In the genomic region with DNA sequence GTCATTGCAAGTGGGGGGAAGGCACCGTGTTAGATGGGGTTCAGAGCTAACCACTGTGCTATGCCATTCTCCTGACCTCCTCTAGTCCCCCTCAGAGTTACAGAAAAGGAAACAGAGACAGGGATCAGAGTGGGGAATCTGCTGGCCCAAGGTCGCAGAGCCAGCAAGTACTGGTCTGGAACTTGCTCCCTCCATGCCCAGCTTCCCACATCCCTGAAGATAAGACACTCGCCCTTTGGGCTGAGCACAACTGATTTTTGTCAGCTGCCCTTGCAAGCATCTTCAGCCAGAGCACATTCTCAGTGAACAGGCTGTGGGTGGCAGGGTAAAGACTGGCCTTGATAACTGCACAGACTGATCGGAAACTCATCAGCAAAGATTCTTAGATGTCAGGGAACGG, we compare ENCODE assay signal across 21 cellular contexts. TPM values are rescaled to one million over a fixed set of nuclear protein-coding genes. Genes with fewer than 3 reads are reported as not detected.
DNase-seq lines count a peak whose midpoint lies in the region; ATAC-seq and TF ChIP-seq lines count a peak whose summit lies in the region.
"Had no signal": no experiment of that assay in that cellular context is flagged by ENCODE, and none has a peak within 500 bp of the region (broad histone marks: within the 10 kb centered on the region; RNA-seq: fewer than 3 reads in every experiment).

No MANE protein-coding gene starts in this region.

- no peak overlapping the region for H3K4me2 ChIP-seq in smooth muscle cell

- no peaks in the 10 kb centered on the region for H3K9me3 Mint-ChIP-seq in T-helper 2 cell treated with Interferon-gamma antibody and Interleukin-4, amounts not matched to agents 5 μg/mL and 100 μg/mL, for 36 hours
- H3K9me3 Mint-ChIP-seq in T-cell (no peaks in the 10 kb centered on the region), memory B cell (no peaks in the 10 kb centered on the region)

- no peaks in the 10 kb centered on the region for H3K9me3 ChIP-seq in smooth muscle cell (replicated peaks; ENCODE audit: low read depth)
- H3K9me3 ChIP-seq: BLaER1 treated with 17β-estradiol and CSF1 and Interleukin-3, amounts not matched to agents 10 nM and 100 nM; tibial nerve had no signal

- DNase-seq in T-helper 2 cell treated with Interferon-gamma antibody and Interleukin-4, amounts not matched to agents 5 μg/mL and 100 μg/mL, for 36 hours (ENCODE audit: low spot score), result no peak
- no peak for DNase-seq in T-helper 2 cell
- DNase-seq in T-cell, result no peak
- no peak for DNase-seq in memory B cell (ENCODE audit: low spot score in 2 of 2)
- DNase-seq in smooth muscle cell (lab: John Stamatoyannopoulos, UW; ENCODE audit: unreplicated experiment), result no peak
- DNase-seq: activated effector memory CD4-positive, alpha-beta T cell treated with Interleukin-2 at 50 U/mL for 16 hours; amniotic stem cell; DMS79 treated with DMSO at 0.1 percent for 48 hours; effector CD4-positive, alpha-beta T cell; hippocampal formation; kidney; mesendoderm; NCI-H1694; NCI-H345; occipital lobe had no signal

- ATAC-seq in T-cell (replicated peaks in 1 of 4) (no peak), memory B cell (ENCODE audit: low read depth) (no peak), SK-N-SH treated with all-trans-retinoic acid at 6 μM for 48 hours (no peak), HG03045 (IDR thresholded peaks at IDR 0.05; ENCODE audit: unreplicated experiment) (no peak), HG03520 (IDR thresholded peaks at IDR 0.05; ENCODE audit: unreplicated experiment) (no peak)
- ATAC-seq: Right ventricle myocardium inferior had no signal

- peaks cover 42% of the 10 kb centered on the region for H3K27me3 Mint-ChIP-seq in T-helper 2 cell treated with Interferon-gamma antibody and Interleukin-4, amounts not matched to agents 5 μg/mL and 100 μg/mL, for 36 hours (ENCODE audit: low read depth)
- H3K27me3 Mint-ChIP-seq in T-cell (peaks cover 0 to 7% of the 10 kb centered on the region in 2 donors), memory B cell (peaks cover 4% of the 10 kb centered on the region)

- no peak overlapping the region for H3K27ac Mint-ChIP-seq in T-helper 2 cell treated with Interferon-gamma antibody and Interleukin-4, amounts not matched to agents 5 μg/mL and 100 μg/mL, for 36 hours
- no peak overlapping the region for H3K27ac Mint-ChIP-seq in T-cell
- no peak overlapping the region for H3K27ac Mint-ChIP-seq in memory B cell

- TF ChIP-seq CTCF in smooth muscle cell (IDR thresholded peaks at IDR 0.05; ENCODE audit: borderline replicate concordance, insufficient read depth, poor library complexity, severe bottlenecking), result no peak

- peaks cover 19% of the 10 kb centered on the region for H4K20me1 ChIP-seq in smooth muscle cell (ENCODE audit: low read depth)
- H4K20me1 ChIP-seq: BLaER1 treated with 17β-estradiol and CSF1 and Interleukin-3, amounts not matched to agents 10 nM and 100 nM had no signal

- no peaks in the 10 kb centered on the region for H3K36me3 ChIP-seq in smooth muscle cell (ENCODE audit: low read depth)
- H3K36me3 ChIP-seq: BLaER1 treated with 17β-estradiol and CSF1 and Interleukin-3, amounts not matched to agents 10 nM and 100 nM; tibial nerve had no signal

- POLR2A ChIA-PET in T-cell (lab: Charles Lee), result no interaction called here

- H3K4me1 Mint-ChIP-seq in T-helper 2 cell treated with Interferon-gamma antibody and Interleukin-4, amounts not matched to agents 5 μg/mL and 100 μg/mL, for 36 hours (ENCODE audit: low read depth), result peaks cover 7% of the 10 kb centered on the region
- H3K4me1 Mint-ChIP-seq in T-cell (peaks cover 9 to 14% (median 13%) of the 10 kb centered on the region in 3 donors), memory B cell (peaks cover 4% of the 10 kb centered on the region)

- H3K4me3 ChIP-seq in smooth muscle cell, result no peak overlapping the region

- H3K27ac ChIP-seq in smooth muscle cell (ENCODE audit: low read depth), result peak overlapping the region; percentile 42

- H3F3A ChIP-seq in smooth muscle cell (ENCODE audit: low read depth), result peaks cover 22% of the 10 kb centered on the region

- peak overlapping the region; percentile 78 for H3K4me3 Mint-ChIP-seq in T-helper 2 cell treated with Interferon-gamma antibody and Interleukin-4, amounts not matched to agents 5 μg/mL and 100 μg/mL, for 36 hours
- H3K4me3 Mint-ChIP-seq in T-cell (peak overlapping the region; percentile 79 to 98 (median 87)), memory B cell (peak overlapping the region; percentile 9)

- H3K4me1 ChIP-seq in smooth muscle cell (ENCODE audit: low read depth), result peaks cover 17% of the 10 kb centered on the region

- H2AFZ ChIP-seq in smooth muscle cell (ENCODE audit: low read depth), result peak overlapping the region; percentile 55

- no peaks in the 10 kb centered on the region for H3K27me3 ChIP-seq in smooth muscle cell (ENCODE audit: low read depth)
- H3K27me3 ChIP-seq: tibial nerve had no signal

- H3K36me3 Mint-ChIP-seq in T-helper 2 cell treated with Interferon-gamma antibody and Interleukin-4, amounts not matched to agents 5 μg/mL and 100 μg/mL, for 36 hours (ENCODE audit: low read depth), result no peaks in the 10 kb centered on the region
- no peaks in the 10 kb centered on the region for H3K36me3 Mint-ChIP-seq in T-cell
- no peaks in the 10 kb centered on the region for H3K36me3 Mint-ChIP-seq in memory B cell

- H3K9ac ChIP-seq in smooth muscle cell (ENCODE audit: low read depth), result no peak overlapping the region

- CTCF ChIA-PET in T-cell (lab: Charles Lee), result interaction anchor here in 1 of 2 donors (0.7 kb wide), 1 partner anchor 131 kb away, joined by 4 read pairs; the partner anchor contains the start of gene TCTN3

- WGBS in smooth muscle cell (ENCODE audit: low lambda C conversion rate), result 24% methylated on average over 5 of the region's 5 CpGs

- H3K79me2 ChIP-seq in smooth muscle cell (ENCODE audit: low read depth), result peaks cover 21% of the 10 kb centered on the region

TF ChIP-seq in SK-N-SH treated with all-trans-retinoic acid at 6 μM for 48 hours, 23 proteins besides CTCF, POLR2A, EP300 and RAD21:
- TF ChIP-seq ZFP3 (CRISPR knock-in tag; IDR thresholded peaks at IDR 0.05), result no peak
- TF ChIP-seq TCF4 (CRISPR knock-in tag; IDR thresholded peaks at IDR 0.05; ENCODE audit: borderline replicate concordance), result no peak
- TF ChIP-seq ZNF565 (CRISPR knock-in tag; conservative IDR thresholded peaks at IDR 0.05; ENCODE audit: low read depth), result no peak
- TF ChIP-seq CSDC2 (CRISPR knock-in tag; IDR thresholded peaks at IDR 0.05), result no peak
- TF ChIP-seq OSR1 (CRISPR knock-in tag; IDR thresholded peaks at IDR 0.05), result no peak
- TF ChIP-seq, protein P1, sequence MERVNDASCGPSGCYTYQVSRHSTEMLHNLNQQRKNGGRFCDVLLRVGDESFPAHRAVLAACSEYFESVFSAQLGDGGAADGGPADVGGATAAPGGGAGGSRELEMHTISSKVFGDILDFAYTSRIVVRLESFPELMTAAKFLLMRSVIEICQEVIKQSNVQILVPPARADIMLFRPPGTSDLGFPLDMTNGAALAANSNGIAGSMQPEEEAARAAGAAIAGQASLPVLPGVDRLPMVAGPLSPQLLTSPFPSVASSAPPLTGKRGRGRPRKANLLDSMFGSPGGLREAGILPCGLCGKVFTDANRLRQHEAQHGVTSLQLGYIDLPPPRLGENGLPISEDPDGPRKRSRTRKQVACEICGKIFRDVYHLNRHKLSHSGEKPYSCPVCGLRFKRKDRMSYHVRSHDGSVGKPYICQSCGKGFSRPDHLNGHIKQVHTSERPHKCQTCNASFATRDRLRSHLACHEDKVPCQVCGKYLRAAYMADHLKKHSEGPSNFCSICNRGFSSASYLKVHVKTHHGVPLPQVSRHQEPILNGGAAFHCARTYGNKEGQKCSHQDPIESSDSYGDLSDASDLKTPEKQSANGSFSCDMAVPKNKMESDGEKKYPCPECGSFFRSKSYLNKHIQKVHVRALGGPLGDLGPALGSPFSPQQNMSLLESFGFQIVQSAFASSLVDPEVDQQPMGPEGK (CRISPR knock-in tag; IDR thresholded peaks at IDR 0.05; ENCODE audit: borderline replicate concordance), result no peak
- TF ChIP-seq CSRNP3 (CRISPR knock-in tag; IDR thresholded peaks at IDR 0.05), result no peak
- TF ChIP-seq GLIS3 (CRISPR knock-in tag; IDR thresholded peaks at IDR 0.05), result no peak
- TF ChIP-seq, protein P2, sequence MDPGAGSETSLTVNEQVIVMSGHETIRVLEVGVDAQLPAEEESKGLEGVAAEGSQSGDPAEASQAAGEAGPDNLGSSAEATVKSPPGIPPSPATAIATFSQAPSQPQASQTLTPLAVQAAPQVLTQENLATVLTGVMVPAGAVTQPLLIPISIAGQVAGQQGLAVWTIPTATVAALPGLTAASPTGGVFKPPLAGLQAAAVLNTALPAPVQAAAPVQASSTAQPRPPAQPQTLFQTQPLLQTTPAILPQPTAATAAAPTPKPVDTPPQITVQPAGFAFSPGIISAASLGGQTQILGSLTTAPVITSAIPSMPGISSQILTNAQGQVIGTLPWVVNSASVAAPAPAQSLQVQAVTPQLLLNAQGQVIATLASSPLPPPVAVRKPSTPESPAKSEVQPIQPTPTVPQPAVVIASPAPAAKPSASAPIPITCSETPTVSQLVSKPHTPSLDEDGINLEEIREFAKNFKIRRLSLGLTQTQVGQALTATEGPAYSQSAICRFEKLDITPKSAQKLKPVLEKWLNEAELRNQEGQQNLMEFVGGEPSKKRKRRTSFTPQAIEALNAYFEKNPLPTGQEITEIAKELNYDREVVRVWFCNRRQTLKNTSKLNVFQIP (CRISPR knock-in tag; IDR thresholded peaks at IDR 0.05; ENCODE audit: borderline replicate concordance, low read depth), result no peak
- TF ChIP-seq BACH2 (CRISPR knock-in tag; IDR thresholded peaks at IDR 0.05; ENCODE audit: borderline replicate concordance), result no peak
- no peak for TF ChIP-seq ZFP30 (CRISPR knock-in tag; IDR thresholded peaks at IDR 0.05)
- TF ChIP-seq ZNF8 (CRISPR knock-in tag; IDR thresholded peaks at IDR 0.05), result no peak
- no peak for TF ChIP-seq PPARA (CRISPR knock-in tag; IDR thresholded peaks at IDR 0.05; ENCODE audit: borderline replicate concordance)
- no peak for TF ChIP-seq ZC3H10 (CRISPR knock-in tag; IDR thresholded peaks at IDR 0.05)
TF ChIP-seq in SK-N-SH treated with all-trans-retinoic acid at 6 μM for 48 hours: peak in this region for 0.

RNA-seq across cellular contexts. Expression of gene SORBS1, which starts 1.2 kb away (rescaled TPM):
- total RNA-seq in T-cell (1 to 10 TPM in 4 of 5 donors, under 1 TPM in 1; 0.98 to 2.4 (median 1.8) TPM), smooth muscle cell (21.0 and 29.0 TPM in 2 replicates)
- 11.3 and 14.6 TPM in 2 replicates for polyA plus RNA-seq in smooth muscle cell

Comparison
In these comparisons a context has a peak if more than half of its experiments do, and no peak if none do; other contexts are left out.
1. H3K4me3 Mint-ChIP-seq: peak in every context shown above with its lines; median percentile 87 in T-cell; 78 in T-helper 2 cell treated with Interferon-gamma antibody and Interleukin-4, amounts not matched to agents 5 μg/mL and 100 μg/mL, for 36 hours; 9 in memory B cell.